In the genomic region with DNA sequence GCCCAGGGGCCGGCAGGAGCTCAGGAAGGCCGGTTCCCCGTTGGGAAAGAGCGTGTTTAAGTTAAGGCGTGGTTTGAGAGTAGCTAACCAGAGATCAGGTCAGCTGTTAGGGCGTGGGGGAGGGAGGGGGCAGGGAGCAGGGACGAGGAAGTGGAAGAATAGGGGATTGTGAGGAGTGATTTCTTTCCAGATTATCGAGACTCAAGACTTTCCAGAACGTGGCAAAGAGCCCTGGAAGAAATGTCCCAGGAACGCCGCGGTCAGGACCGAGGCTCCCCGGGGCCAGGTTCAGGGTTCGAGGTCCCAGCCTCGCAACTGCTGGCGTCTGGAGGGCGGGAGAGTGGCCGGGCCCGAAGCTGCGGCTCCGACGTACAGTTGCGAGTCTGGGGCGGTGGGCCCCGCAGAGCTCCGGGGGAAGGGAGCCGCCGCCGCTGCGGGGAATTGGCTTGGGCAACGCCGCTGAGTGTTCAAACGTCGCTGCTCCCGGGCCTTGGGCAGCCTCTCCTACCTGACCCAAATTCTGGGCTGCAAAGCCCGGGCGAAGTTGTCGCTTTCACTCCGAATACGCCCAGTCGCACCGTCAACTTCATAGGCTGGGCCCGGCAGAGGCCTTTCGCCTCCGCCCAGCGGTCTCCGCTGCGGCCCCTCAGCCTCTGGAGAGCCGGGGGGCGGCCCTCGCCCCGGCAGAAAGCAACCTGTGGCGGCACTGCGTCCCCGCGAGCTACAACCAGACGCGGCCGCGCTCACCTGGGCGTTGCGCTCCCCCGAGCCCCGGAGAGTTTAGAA, we compare ENCODE assay signal across 1 cellular context.
TF ChIP-seq lines count a peak whose summit lies in the region.

No MANE protein-coding gene starts in this region.

TF ChIP-seq in HEK293, 187 proteins besides CTCF, POLR2A, EP300 and RAD21 (continued from another document and continues in another):
- TF ChIP-seq, protein P1, sequence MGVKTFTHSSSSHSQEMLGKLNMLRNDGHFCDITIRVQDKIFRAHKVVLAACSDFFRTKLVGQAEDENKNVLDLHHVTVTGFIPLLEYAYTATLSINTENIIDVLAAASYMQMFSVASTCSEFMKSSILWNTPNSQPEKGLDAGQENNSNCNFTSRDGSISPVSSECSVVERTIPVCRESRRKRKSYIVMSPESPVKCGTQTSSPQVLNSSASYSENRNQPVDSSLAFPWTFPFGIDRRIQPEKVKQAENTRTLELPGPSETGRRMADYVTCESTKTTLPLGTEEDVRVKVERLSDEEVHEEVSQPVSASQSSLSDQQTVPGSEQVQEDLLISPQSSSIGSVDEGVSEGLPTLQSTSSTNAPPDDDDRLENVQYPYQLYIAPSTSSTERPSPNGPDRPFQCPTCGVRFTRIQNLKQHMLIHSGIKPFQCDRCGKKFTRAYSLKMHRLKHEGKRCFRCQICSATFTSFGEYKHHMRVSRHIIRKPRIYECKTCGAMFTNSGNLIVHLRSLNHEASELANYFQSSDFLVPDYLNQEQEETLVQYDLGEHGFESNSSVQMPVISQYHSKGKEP (tag by site-specific recombination; IDR thresholded peaks at IDR 0.05): no peak
- TF ChIP-seq ZNF239 (tag by site-specific recombination; IDR thresholded peaks at IDR 0.05) (no peak), SP2 (tag by site-specific recombination; IDR thresholded peaks at IDR 0.05) (peak; percentile 62), ZNF624 (tag by site-specific recombination; IDR thresholded peaks at IDR 0.05) (no peak), YY2 (tag by site-specific recombination; IDR thresholded peaks at IDR 0.05) (no peak), ZNF677 (tag by site-specific recombination; IDR thresholded peaks at IDR 0.05) (no peak), ZFP37 (tag by site-specific recombination; IDR thresholded peaks at IDR 0.05) (no peak), KLF10 (tag by site-specific recombination; IDR thresholded peaks at IDR 0.05) (no peak), ZNF433 (tag by site-specific recombination; IDR thresholded peaks at IDR 0.05; ENCODE audit: low read depth) (no peak), MEIS1 (CRISPR knock-in tag; IDR thresholded peaks at IDR 0.05; ENCODE audit: borderline replicate concordance) (no peak), ZBTB17 (tag by site-specific recombination; IDR thresholded peaks at IDR 0.05) (peak; percentile 95), ZNF48 (tag by site-specific recombination; IDR thresholded peaks at IDR 0.05) (no peak), ZNF37A (tag by site-specific recombination; IDR thresholded peaks at IDR 0.05) (no peak), ZNF350 (tag by site-specific recombination; IDR thresholded peaks at IDR 0.05) (no peak), KLF16 (tag by site-specific recombination; IDR thresholded peaks at IDR 0.05) (peak; percentile 46; the same call in 1 of the 2 replicates), RBAK (tag by site-specific recombination; IDR thresholded peaks at IDR 0.05) (no peak), SP7 (tag by site-specific recombination; IDR thresholded peaks at IDR 0.05) (peak; percentile 55; the same call in 1 of the 2 replicates), ZNF138 (tag by site-specific recombination; IDR thresholded peaks at IDR 0.05; ENCODE audit: borderline replicate concordance) (no peak), SETDB1 (IDR thresholded peaks at IDR 0.05; ENCODE audit: insufficient read length, low read length) (no peak), ZNF521 (tag by site-specific recombination; IDR thresholded peaks at IDR 0.05) (no peak), ZNF311 (tag by site-specific recombination; IDR thresholded peaks at IDR 0.05; ENCODE audit: borderline replicate concordance) (no peak), TRIM28 (IDR thresholded peaks at IDR 0.05; ENCODE audit: borderline replicate concordance, low read length) (peak; percentile 1; the same call in 1 of the 2 replicates), ZNF133 (tag by site-specific recombination; IDR thresholded peaks at IDR 0.05) (no peak), ZNF544 (tag by site-specific recombination; IDR thresholded peaks at IDR 0.05) (no peak), ZNF354C (tag by site-specific recombination; IDR thresholded peaks at IDR 0.05; ENCODE audit: borderline replicate concordance, low read depth) (no peak), ZNF501 (tag by site-specific recombination; IDR thresholded peaks at IDR 0.05) (0 out of 2 replicates have a peak, but pooled peaks have one; percentile 13), ZNF626 (tag by site-specific recombination; IDR thresholded peaks at IDR 0.05) (no peak), OVOL3 (tag by site-specific recombination; IDR thresholded peaks at IDR 0.05) (no peak), ZNF473 (tag by site-specific recombination; IDR thresholded peaks at IDR 0.05) (no peak), ZNF654 (tag by site-specific recombination; IDR thresholded peaks at IDR 0.05; ENCODE audit: low read depth) (no peak)
- TF ChIP-seq, protein P2, sequence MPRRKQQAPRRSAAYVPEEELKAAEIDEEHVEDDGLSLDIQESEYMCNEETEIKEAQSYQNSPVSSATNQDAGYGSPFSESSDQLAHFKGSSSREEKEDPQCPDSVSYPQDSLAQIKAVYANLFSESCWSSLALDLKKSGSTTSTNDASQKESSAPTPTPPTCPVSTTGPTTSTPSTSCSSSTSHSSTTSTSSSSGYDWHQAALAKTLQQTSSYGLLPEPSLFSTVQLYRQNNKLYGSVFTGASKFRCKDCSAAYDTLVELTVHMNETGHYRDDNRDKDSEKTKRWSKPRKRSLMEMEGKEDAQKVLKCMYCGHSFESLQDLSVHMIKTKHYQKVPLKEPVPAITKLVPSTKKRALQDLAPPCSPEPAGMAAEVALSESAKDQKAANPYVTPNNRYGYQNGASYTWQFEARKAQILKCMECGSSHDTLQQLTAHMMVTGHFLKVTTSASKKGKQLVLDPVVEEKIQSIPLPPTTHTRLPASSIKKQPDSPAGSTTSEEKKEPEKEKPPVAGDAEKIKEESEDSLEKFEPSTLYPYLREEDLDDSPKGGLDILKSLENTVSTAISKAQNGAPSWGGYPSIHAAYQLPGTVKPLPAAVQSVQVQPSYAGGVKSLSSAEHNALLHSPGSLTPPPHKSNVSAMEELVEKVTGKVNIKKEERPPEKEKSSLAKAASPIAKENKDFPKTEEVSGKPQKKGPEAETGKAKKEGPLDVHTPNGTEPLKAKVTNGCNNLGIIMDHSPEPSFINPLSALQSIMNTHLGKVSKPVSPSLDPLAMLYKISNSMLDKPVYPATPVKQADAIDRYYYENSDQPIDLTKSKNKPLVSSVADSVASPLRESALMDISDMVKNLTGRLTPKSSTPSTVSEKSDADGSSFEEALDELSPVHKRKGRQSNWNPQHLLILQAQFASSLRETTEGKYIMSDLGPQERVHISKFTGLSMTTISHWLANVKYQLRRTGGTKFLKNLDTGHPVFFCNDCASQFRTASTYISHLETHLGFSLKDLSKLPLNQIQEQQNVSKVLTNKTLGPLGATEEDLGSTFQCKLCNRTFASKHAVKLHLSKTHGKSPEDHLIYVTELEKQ (tag by site-specific recombination; IDR thresholded peaks at IDR 0.05; ENCODE audit: borderline replicate concordance): peak; percentile 45; the same call in 1 of the 2 replicates
- TF ChIP-seq, protein P3, sequence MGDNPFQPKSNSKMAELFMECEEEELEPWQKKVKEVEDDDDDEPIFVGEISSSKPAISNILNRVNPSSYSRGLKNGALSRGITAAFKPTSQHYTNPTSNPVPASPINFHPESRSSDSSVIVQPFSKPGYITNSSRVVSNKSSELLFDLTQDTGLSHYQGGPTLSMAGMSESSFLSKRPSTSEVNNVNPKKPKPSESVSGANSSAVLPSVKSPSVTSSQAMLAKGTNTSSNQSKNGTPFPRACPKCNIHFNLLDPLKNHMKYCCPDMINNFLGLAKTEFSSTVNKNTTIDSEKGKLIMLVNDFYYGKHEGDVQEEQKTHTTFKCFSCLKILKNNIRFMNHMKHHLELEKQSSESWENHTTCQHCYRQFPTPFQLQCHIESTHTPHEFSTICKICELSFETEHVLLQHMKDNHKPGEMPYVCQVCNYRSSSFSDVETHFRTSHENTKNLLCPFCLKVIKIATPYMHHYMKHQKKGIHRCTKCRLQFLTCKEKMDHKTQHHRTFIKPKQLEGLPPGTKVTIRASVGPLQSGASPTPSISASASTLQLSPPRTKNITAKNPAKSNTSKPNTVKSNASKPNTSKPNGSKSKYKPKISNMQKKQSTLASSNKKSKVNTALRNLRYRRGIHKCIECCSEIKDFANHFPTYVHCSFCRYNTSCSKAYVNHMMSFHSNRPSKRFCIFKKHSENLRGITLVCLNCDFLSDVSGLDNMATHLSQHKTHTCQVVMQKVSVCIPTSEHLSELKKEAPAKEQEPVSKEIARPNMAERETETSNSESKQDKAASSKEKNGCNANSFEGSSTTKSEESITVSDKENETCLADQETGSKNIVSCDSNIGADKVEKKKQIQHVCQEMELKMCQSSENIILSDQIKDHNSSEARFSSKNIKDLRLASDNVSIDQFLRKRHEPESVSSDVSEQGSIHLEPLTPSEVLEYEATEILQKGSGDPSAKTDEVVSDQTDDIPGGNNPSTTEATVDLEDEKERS (tag by site-specific recombination; IDR thresholded peaks at IDR 0.05): no peak
- TF ChIP-seq, protein P4, sequence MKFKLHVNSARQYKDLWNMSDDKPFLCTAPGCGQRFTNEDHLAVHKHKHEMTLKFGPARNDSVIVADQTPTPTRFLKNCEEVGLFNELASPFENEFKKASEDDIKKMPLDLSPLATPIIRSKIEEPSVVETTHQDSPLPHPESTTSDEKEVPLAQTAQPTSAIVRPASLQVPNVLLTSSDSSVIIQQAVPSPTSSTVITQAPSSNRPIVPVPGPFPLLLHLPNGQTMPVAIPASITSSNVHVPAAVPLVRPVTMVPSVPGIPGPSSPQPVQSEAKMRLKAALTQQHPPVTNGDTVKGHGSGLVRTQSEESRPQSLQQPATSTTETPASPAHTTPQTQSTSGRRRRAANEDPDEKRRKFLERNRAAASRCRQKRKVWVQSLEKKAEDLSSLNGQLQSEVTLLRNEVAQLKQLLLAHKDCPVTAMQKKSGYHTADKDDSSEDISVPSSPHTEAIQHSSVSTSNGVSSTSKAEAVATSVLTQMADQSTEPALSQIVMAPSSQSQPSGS (tag by site-specific recombination; IDR thresholded peaks at IDR 0.05; ENCODE audit: low read depth): no peak
- TF ChIP-seq, protein P5, sequence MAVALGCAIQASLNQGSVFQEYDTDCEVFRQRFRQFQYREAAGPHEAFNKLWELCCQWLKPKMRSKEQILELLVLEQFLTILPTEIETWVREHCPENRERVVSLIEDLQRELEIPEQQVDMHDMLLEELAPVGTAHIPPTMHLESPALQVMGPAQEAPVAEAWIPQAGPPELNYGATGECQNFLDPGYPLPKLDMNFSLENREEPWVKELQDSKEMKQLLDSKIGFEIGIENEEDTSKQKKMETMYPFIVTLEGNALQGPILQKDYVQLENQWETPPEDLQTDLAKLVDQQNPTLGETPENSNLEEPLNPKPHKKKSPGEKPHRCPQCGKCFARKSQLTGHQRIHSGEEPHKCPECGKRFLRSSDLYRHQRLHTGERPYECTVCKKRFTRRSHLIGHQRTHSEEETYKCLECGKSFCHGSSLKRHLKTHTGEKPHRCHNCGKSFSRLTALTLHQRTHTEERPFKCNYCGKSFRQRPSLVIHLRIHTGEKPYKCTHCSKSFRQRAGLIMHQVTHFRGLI (tag by site-specific recombination; IDR thresholded peaks at IDR 0.05): no peak
- TF ChIP-seq, protein P6, sequence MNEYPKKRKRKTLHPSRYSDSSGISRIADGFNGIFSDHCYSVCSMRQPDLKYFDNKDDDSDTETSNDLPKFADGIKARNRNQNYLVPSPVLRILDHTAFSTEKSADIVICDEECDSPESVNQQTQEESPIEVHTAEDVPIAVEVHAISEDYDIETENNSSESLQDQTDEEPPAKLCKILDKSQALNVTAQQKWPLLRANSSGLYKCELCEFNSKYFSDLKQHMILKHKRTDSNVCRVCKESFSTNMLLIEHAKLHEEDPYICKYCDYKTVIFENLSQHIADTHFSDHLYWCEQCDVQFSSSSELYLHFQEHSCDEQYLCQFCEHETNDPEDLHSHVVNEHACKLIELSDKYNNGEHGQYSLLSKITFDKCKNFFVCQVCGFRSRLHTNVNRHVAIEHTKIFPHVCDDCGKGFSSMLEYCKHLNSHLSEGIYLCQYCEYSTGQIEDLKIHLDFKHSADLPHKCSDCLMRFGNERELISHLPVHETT (tag by site-specific recombination; IDR thresholded peaks at IDR 0.05): no peak
- TF ChIP-seq, protein P7, sequence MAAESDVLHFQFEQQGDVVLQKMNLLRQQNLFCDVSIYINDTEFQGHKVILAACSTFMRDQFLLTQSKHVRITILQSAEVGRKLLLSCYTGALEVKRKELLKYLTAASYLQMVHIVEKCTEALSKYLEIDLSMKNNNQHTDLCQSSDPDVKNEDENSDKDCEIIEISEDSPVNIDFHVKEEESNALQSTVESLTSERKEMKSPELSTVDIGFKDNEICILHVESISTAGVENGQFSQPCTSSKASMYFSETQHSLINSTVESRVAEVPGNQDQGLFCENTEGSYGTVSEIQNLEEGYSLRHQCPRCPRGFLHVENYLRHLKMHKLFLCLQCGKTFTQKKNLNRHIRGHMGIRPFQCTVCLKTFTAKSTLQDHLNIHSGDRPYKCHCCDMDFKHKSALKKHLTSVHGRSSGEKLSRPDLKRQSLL (tag by site-specific recombination; IDR thresholded peaks at IDR 0.05): no peak
- TF ChIP-seq, protein P8, sequence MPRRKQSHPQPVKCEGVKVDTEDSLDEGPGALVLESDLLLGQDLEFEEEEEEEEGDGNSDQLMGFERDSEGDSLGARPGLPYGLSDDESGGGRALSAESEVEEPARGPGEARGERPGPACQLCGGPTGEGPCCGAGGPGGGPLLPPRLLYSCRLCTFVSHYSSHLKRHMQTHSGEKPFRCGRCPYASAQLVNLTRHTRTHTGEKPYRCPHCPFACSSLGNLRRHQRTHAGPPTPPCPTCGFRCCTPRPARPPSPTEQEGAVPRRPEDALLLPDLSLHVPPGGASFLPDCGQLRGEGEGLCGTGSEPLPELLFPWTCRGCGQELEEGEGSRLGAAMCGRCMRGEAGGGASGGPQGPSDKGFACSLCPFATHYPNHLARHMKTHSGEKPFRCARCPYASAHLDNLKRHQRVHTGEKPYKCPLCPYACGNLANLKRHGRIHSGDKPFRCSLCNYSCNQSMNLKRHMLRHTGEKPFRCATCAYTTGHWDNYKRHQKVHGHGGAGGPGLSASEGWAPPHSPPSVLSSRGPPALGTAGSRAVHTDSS (tag by site-specific recombination; IDR thresholded peaks at IDR 0.05): no peak
- TF ChIP-seq, protein P9, sequence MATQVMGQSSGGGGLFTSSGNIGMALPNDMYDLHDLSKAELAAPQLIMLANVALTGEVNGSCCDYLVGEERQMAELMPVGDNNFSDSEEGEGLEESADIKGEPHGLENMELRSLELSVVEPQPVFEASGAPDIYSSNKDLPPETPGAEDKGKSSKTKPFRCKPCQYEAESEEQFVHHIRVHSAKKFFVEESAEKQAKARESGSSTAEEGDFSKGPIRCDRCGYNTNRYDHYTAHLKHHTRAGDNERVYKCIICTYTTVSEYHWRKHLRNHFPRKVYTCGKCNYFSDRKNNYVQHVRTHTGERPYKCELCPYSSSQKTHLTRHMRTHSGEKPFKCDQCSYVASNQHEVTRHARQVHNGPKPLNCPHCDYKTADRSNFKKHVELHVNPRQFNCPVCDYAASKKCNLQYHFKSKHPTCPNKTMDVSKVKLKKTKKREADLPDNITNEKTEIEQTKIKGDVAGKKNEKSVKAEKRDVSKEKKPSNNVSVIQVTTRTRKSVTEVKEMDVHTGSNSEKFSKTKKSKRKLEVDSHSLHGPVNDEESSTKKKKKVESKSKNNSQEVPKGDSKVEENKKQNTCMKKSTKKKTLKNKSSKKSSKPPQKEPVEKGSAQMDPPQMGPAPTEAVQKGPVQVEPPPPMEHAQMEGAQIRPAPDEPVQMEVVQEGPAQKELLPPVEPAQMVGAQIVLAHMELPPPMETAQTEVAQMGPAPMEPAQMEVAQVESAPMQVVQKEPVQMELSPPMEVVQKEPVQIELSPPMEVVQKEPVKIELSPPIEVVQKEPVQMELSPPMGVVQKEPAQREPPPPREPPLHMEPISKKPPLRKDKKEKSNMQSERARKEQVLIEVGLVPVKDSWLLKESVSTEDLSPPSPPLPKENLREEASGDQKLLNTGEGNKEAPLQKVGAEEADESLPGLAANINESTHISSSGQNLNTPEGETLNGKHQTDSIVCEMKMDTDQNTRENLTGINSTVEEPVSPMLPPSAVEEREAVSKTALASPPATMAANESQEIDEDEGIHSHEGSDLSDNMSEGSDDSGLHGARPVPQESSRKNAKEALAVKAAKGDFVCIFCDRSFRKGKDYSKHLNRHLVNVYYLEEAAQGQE (tag by site-specific recombination; IDR thresholded peaks at IDR 0.05): no peak
